In genomic region chr1:22105611-22106207, GRCh38 we compare ENCODE assay signal across 8 cellular contexts. TPM values are rescaled to one million over a fixed set of nuclear protein-coding genes. Genes with fewer than 3 reads are reported as not detected.
DNase-seq lines count a peak whose midpoint lies in the region; ATAC-seq, FAIRE-seq and TF ChIP-seq lines count a peak whose summit lies in the region.

No MANE protein-coding gene starts in this region.

- DNase-seq in Caco-2 (peak in 1 of 2 experiments; percentile 50), H54 (ENCODE audit: insufficient read length, low spot score) (no peak), NCI-H460 (ENCODE audit: extremely low read depth, low read depth) (peak; percentile 34), heart right ventricle (no peak), sigmoid colon (no peak)
- DNase-seq in activated T-cell treated with anti-CD3 and anti-CD28 coated beads, Interleukin-2, amount 50 U/mL, for 72 hours: peak in 1 of 2 donors; percentile 30

- no peaks in the 10 kb centered on the region for H3K9me3 ChIP-seq in Caco-2
- H3K9me3 ChIP-seq in heart right ventricle: no peaks in the 10 kb centered on the region
- no peaks in the 10 kb centered on the region for H3K9me3 ChIP-seq in sigmoid colon

- BruUV-seq in Caco-2 (replicated peaks; lab: Mats Ljungman, UMichigan): no TSS peak

- POLR2A ChIA-PET in Caco-2 (lab: Charles Lee): no interaction called here

- WGBS in heart right ventricle, 2 donors: 57 to 58% methylated on average over 5 of the region's 5 CpGs
- 61 to 67% methylated on average over 5 of the region's 5 CpGs for WGBS in sigmoid colon, 2 donors

- no peak for TF ChIP-seq POLR2A in H54 (IDR thresholded peaks at IDR 0.05; ENCODE audit: low read depth, low read length)
- TF ChIP-seq POLR2A in sigmoid colon (IDR thresholded peaks at IDR 0.05): no peak

- TF ChIP-seq CTCF in Caco-2 (IDR thresholded peaks at IDR 0.05; ENCODE audit: insufficient read depth in 1 of 2, low read depth in 1 of 2, low read length in 1 of 2, severe bottlenecking in 1 of 2, unreplicated experiment in 1 of 2) (peak; percentile 77 to 85), heart right ventricle (IDR thresholded peaks at IDR 0.05) (peak; percentile 64 to 86 (median 75)), sigmoid colon (IDR thresholded peaks at IDR 0.05) (peak; percentile 54 to 85 (median 80))

- H3K4me3 ChIP-seq in Caco-2 (ENCODE audit: low read depth, low read length) (no peak overlapping the region), heart right ventricle (no peak overlapping the region), sigmoid colon (no peak overlapping the region)

- peaks cover 59% of the 10 kb centered on the region for H3K36me3 Mint-ChIP-seq in Caco-2 (ENCODE audit: insufficient read depth, unreplicated experiment)
- peaks cover 12 to 34% of the 10 kb centered on the region in 2 donors for H3K36me3 Mint-ChIP-seq in activated T-cell treated with anti-CD3 and anti-CD28 coated beads, Interleukin-2, amount 50 U/mL, for 72 hours (ENCODE audit: insufficient read depth in 2 of 2)

- H3K4me1 ChIP-seq in Caco-2 (no peaks in the 10 kb centered on the region), heart right ventricle (peaks cover 0 to 49% (median 20%) of the 10 kb centered on the region in 9 donors), sigmoid colon (peaks cover 0 to 77% (median 49%) of the 10 kb centered on the region in 4 donors)

- FAIRE-seq in H54 (lab: Jason Lieb, UNC): peak; percentile 83

- H3K9me3 Mint-ChIP-seq in Caco-2 (ENCODE audit: unreplicated experiment): no peaks in the 10 kb centered on the region
- no peaks in the 10 kb centered on the region for H3K9me3 Mint-ChIP-seq in activated T-cell treated with anti-CD3 and anti-CD28 coated beads, Interleukin-2, amount 50 U/mL, for 72 hours

- no peak overlapping the region for H3K4me3 Mint-ChIP-seq in Caco-2 (ENCODE audit: unreplicated experiment)
- H3K4me3 Mint-ChIP-seq in activated T-cell treated with anti-CD3 and anti-CD28 coated beads, Interleukin-2, amount 50 U/mL, for 72 hours: peak overlapping the region in 1 of 2 donors; percentile 35

- H3K27me3 Mint-ChIP-seq in Caco-2 (ENCODE audit: insufficient read depth, unreplicated experiment): no peaks in the 10 kb centered on the region
- H3K27me3 Mint-ChIP-seq in activated T-cell treated with anti-CD3 and anti-CD28 coated beads, Interleukin-2, amount 50 U/mL, for 72 hours (ENCODE audit: low read depth): no peaks in the 10 kb centered on the region

- peak; percentile 15 to 50 for ATAC-seq in activated T-cell treated with anti-CD3 and anti-CD28 coated beads, Interleukin-2, amount 50 U/mL, for 72 hours (replicated peaks in 1 of 2)
- ATAC-seq in heart right ventricle (peak in 5 of 8 donors; percentile 24 to 41 (median 33)), GM18858 (IDR thresholded peaks at IDR 0.05; ENCODE audit: unreplicated experiment) (no peak), HG02870 (IDR thresholded peaks at IDR 0.05; ENCODE audit: unreplicated experiment) (no peak)

- TF ChIP-seq EP300 in sigmoid colon (IDR thresholded peaks at IDR 0.05): no peak

- H3K36me3 ChIP-seq in Caco-2 (ENCODE audit: control insufficient read depth, insufficient read depth, low read length) (no peaks in the 10 kb centered on the region; the same call in 1 of the 2 replicates), heart right ventricle (peaks cover 0 to 76% (median 0%) of the 10 kb centered on the region in 9 donors), sigmoid colon (peaks cover 0 to 9% (median 0%) of the 10 kb centered on the region in 4 donors)

- CTCF ChIA-PET in Caco-2 (lab: Charles Lee): interaction anchor here (0.5 to 1.6 kb wide), 5 partner anchors 77 to 311 kb away, joined by 3 to 18 read pairs (median 5); no protein-coding TSS in a partner anchor

- H3K4me1 Mint-ChIP-seq in Caco-2 (ENCODE audit: low read depth, unreplicated experiment): no peaks in the 10 kb centered on the region
- H3K4me1 Mint-ChIP-seq in activated T-cell treated with anti-CD3 and anti-CD28 coated beads, Interleukin-2, amount 50 U/mL, for 72 hours (ENCODE audit: low read depth): peaks cover 61% of the 10 kb centered on the region

- no peak overlapping the region for H3K27ac Mint-ChIP-seq in Caco-2 (ENCODE audit: unreplicated experiment)
- peak overlapping the region; percentile 84 for H3K27ac Mint-ChIP-seq in activated T-cell treated with anti-CD3 and anti-CD28 coated beads, Interleukin-2, amount 50 U/mL, for 72 hours

- intact Hi-C loops in Caco-2 (cut with micrococcal nuclease; ENCODE audit: unreplicated experiment): loop anchor here (1.0 kb wide), 2 partner anchors 307 to 311 kb away; no protein-coding TSS in a partner anchor
- intact Hi-C loops in heart right ventricle (cut with DNase I): loop anchor here (2.0 to 10.0 kb wide), 7 partner anchors 169 to 539 kb away; partner anchors contain the start of gene C1QC (in 1 of the 10)
- intact Hi-C loops in sigmoid colon (cut with DNase I): loop anchor here (5.0 to 10.0 kb wide), 2 partner anchors 169 to 312 kb away; no protein-coding TSS in a partner anchor

- H3K27ac ChIP-seq in heart right ventricle (no peak overlapping the region), sigmoid colon (no peak overlapping the region)

- H3K27me3 ChIP-seq in Caco-2 (replicated peaks; ENCODE audit: control insufficient read depth, insufficient read depth, low read length) (no peaks in the 10 kb centered on the region), heart right ventricle (no peaks in the 10 kb centered on the region), sigmoid colon (no peaks in the 10 kb centered on the region)

RNA-seq across cellular contexts. Expression of gene WNT4, which starts 37.2 kb away (rescaled TPM):
- 0.21 and 0.79 TPM in 2 replicates for total RNA-seq in Caco-2 (2022)
- 0.10 TPM in 1 of 2 replicates, not detected in the other for total RNA-seq in NCI-H460 (2014; rRNA removed; shearing (Covaris generic))
- 0.04 and 0.11 TPM in 2 replicates for polyA plus RNA-seq in NCI-H460 (2014; cell fraction: nucleus; rRNA removed)
- total RNA-seq in activated T-cell treated with anti-CD3 and anti-CD28 coated beads, Interleukin-2, amount 50 U/mL, for 72 hours: not detected
- under 1 TPM in 1 of 10 donors, not detected in 9; 0.16 TPM for total RNA-seq in heart right ventricle
- under 1 TPM in 1 of 2 donors, not detected in 1; 0.06 TPM for polyA plus RNA-seq in heart right ventricle
- under 1 TPM; 0.14 to 0.36 (median 0.22) TPM for total RNA-seq in sigmoid colon
- polyA plus RNA-seq in sigmoid colon: 1 to 10 TPM in 1 of 3 donors, under 1 TPM in 2; 0.60 to 1.2 (median 0.92) TPM

RNA-seq across cellular contexts. Expression of gene CDC42, which starts 53.2 kb away (rescaled TPM):
- 240 and 251 TPM in 2 replicates for total RNA-seq in Caco-2 (2022)
- total RNA-seq in NCI-H460 (2014; rRNA removed; shearing (Covaris generic)): 174 and 178 TPM in 2 replicates
- polyA plus RNA-seq in NCI-H460 (2014; cell fraction: nucleus; rRNA removed): 65.9 and 67.8 TPM in 2 replicates
- 100 to 1,000 TPM; 292 to 349 TPM for total RNA-seq in activated T-cell treated with anti-CD3 and anti-CD28 coated beads, Interleukin-2, amount 50 U/mL, for 72 hours
- 100 to 1,000 TPM; 139 to 259 (median 174) TPM for total RNA-seq in heart right ventricle
- polyA plus RNA-seq in heart right ventricle: 100 to 1,000 TPM in 1 of 2 donors, 10 to 100 TPM in 1; 68.7 to 137 TPM
- total RNA-seq in sigmoid colon: 100 to 1,000 TPM; 173 to 253 (median 224) TPM
- polyA plus RNA-seq in sigmoid colon: 100 to 1,000 TPM; 202 to 375 (median 294) TPM

Comparison
In these comparisons a context has a peak if more than half of its experiments do, and no peak if none do; other contexts are left out.
1. ATAC-seq: peak in activated T-cell treated with anti-CD3 and anti-CD28 coated beads, Interleukin-2, amount 50 U/mL, for 72 hours (2 of 2) and heart right ventricle (5 of 8); none in GM18858 (single experiment) and HG02870 (single experiment).
2. Peak in every context shown above with its lines, with median percentiles within 50 percentile points of each other: CTCF ChIP-seq.